ENCODE assay signal across 25 cellular contexts in genomic region chr5:98599016-98599415, GRCh38.
"Had no signal": no experiment of that assay in that cellular context is flagged by ENCODE, and none has a peak within 500 bp of the region (broad histone marks: within the 10 kb centered on the region; RNA-seq: fewer than 3 reads in every experiment).

No MANE protein-coding gene starts in this region.

- H3K27ac ChIP-seq: breast epithelium, coronary artery, esophagus squamous epithelium, gastroesophageal sphincter, heart right ventricle, lower lobe of right lung, pancreas, tibial artery, WERI-Rb-1 had no signal

- H3K4me3 ChIP-seq: breast epithelium, coronary artery, esophagus squamous epithelium, gastroesophageal sphincter, heart right ventricle, lower lobe of right lung, mucosa of descending colon, pancreas, tibial artery had no signal

- H3K36me3 ChIP-seq: breast epithelium, esophagus squamous epithelium, gastroesophageal sphincter, heart right ventricle, lower lobe of right lung, pancreas, tibial artery, WERI-Rb-1 had no signal

- H3K27me3 ChIP-seq: breast epithelium, esophagus squamous epithelium, gastroesophageal sphincter, heart right ventricle, pancreas, tibial artery had no signal

- DNase-seq: activated CD4-positive, alpha-beta T cell treated with anti-CD3 and anti-CD28 coated beads, Interleukin-2, amount 10 ng/mL, durations not matched to agents 7 days and 5 days; activated CD4-positive, CD25-positive, alpha-beta regulatory T cell treated with anti-CD3 and anti-CD28 coated beads, Interleukin-2, amount 50 U/mL, for 72 hours; activated CD8-positive, alpha-beta memory T cell treated with anti-CD3 and anti-CD28 coated beads, Interleukin-2, amount 10 ng/mL, durations not matched to agents 7 days and 5 days; activated CD8-positive, alpha-beta T cell treated with anti-CD3 and anti-CD28 coated beads for 36 hours; activated gamma-delta T cell; activated naive CD4-positive, alpha-beta T cell treated with anti-CD3 and anti-CD28 coated beads, Interleukin-2, amount 50 U/mL, for 16 hours; activated T-cell treated with anti-CD3 and anti-CD28 coated beads for 4 hours; esophagus squamous epithelium; heart right ventricle; kidney; lower lobe of right lung; mesendoderm; mucosa of descending colon; nephron progenitor cell; pancreas; right cardiac atrium; small intestine; stimulated activated CD4-positive, alpha-beta T cell treated with anti-CD3 and anti-CD28 coated beads, Interleukin-2, amount 100 ng/mL, for 24 hours; stimulated activated naive CD8-positive, alpha-beta T cell treated with anti-CD3 and anti-CD28 coated beads, Interleukin-15, amount 100 ng/mL, for 72 hours; T-cell; tibial artery; WERI-Rb-1 had no signal

- H3K9me3 ChIP-seq: breast epithelium, esophagus squamous epithelium, gastroesophageal sphincter, lower lobe of right lung, tibial artery had no signal

- H3K4me1 ChIP-seq: breast epithelium, esophagus squamous epithelium, gastroesophageal sphincter, heart right ventricle, lower lobe of right lung, pancreas, tibial artery had no signal
